Comparison of ENCODE assay signal across 29 cellular contexts in genomic region chr12:124809878-124810277, GRCh38. TPM values are rescaled to one million over a fixed set of nuclear protein-coding genes. Genes with fewer than 3 reads are reported as not detected.
DNase-seq lines count a peak whose midpoint lies in the region; ATAC-seq and TF ChIP-seq lines count a peak whose summit lies in the region.
"Had no signal": no experiment of that assay in that cellular context is flagged by ENCODE, and none has a peak within 500 bp of the region (broad histone marks: within the 10 kb centered on the region; RNA-seq: fewer than 3 reads in every experiment).

No MANE protein-coding gene starts in this region.

- H2BK15ac ChIP-seq in IMR-90 (ENCODE audit: low read depth, low read length) = no peak overlapping the region

- 94% methylated on average over 7 of the region's 8 CpGs; no CpG with 5 or more reads in 1 of the 2 experiments for WGBS in IMR-90 (ENCODE audit: extremely low coverage in 2 of 2, insufficient read length in 1 of 2), 2 experiments

- H3K4me3 ChIP-seq in AG10803 (ENCODE audit: low read length) = no peak overlapping the region
- no peak overlapping the region for H3K4me3 ChIP-seq in IMR-90 (ENCODE audit: insufficient read depth, low read depth, low read length)
- H3K4me3 ChIP-seq in astrocyte of the spinal cord (ENCODE audit: low read depth, low read length) = no peak overlapping the region
- H3K4me3 ChIP-seq: A549, cardiac muscle cell, esophagus squamous epithelium, GM12878, smooth muscle cell had no signal

- no peak overlapping the region for H3K9ac ChIP-seq in IMR-90 (ENCODE audit: low read depth, low read length)

- intact Hi-C loops in IMR-90 (cut with micrococcal nuclease) = no loop called here
- intact Hi-C loops in posterior vena cava (cut with DNase I) = no loop called here

- TF ChIP-seq RAD21 in IMR-90 (IDR thresholded peaks at IDR 0.05; ENCODE audit: low read length) = no peak

- no peak overlapping the region for H2AFZ ChIP-seq in IMR-90 (replicated peaks; ENCODE audit: low read length, poor library complexity)

- no peak overlapping the region for H3K18ac ChIP-seq in IMR-90 (ENCODE audit: low read depth, low read length)

- no peaks in the 10 kb centered on the region for H3K79me1 ChIP-seq in IMR-90 (ENCODE audit: low read depth in 1 of 2, low read length in 2 of 2)

- no peaks in the 10 kb centered on the region for H3K9me3 ChIP-seq in IMR-90 (ENCODE audit: control insufficient read depth, insufficient read depth, low read length)
- H3K9me3 ChIP-seq: A549, Caco-2, esophagus squamous epithelium had no signal

- H3K27me3 ChIP-seq in IMR-90 (ENCODE audit: control insufficient read depth, insufficient read depth, low read length) = no peaks in the 10 kb centered on the region
- H3K27me3 ChIP-seq: cardiac muscle cell, esophagus squamous epithelium had no signal

- H3K9me1 ChIP-seq in IMR-90 (ENCODE audit: insufficient read depth, low read length) = peaks cover 9% of the 10 kb centered on the region

- H2BK20ac ChIP-seq in IMR-90 (ENCODE audit: low read depth, low read length) = no peak overlapping the region

- DNase-seq in AG10803 (ENCODE audit: low read depth) = peak; percentile 57
- peak; percentile 49 for DNase-seq in IMR-90
- peak; percentile 62 for DNase-seq in astrocyte of the spinal cord (ENCODE audit: low read depth, low spot score)
- DNase-seq in iris pigment epithelial cell (ENCODE audit: low read depth) = peak; percentile 36
- DNase-seq in posterior vena cava (ENCODE audit: low spot score) = no peak
- DNase-seq in Ammon's horn (ENCODE audit: low spot score) = no peak
- no peak for DNase-seq in cerebellum (ENCODE audit: low spot score)
- no peak for DNase-seq in stimulated activated CD8-positive, alpha-beta memory T cell treated with anti-CD3 and anti-CD28 coated beads, Interleukin-4, amount 100 ng/mL, for 48 hours
- DNase-seq: activated CD4-positive, alpha-beta T cell treated with anti-CD3 and anti-CD28 coated beads, Interleukin-2, amount 50 U/mL, for 48 hours; activated naive CD4-positive, alpha-beta T cell treated with anti-CD3 and anti-CD28 coated beads for 36 hours; C1 segment of cervical spinal cord; Caco-2; DMS79 treated with DMSO at 0.1 percent for 48 hours; endodermal cell; esophagus squamous epithelium; MM.1S; naive thymus-derived CD8-positive, alpha-beta T cell; NCI-H1417; NCI-H2029 treated with DMSO at 0.1 percent for 48 hours; NCI-H345; NCI-H774; retina; stimulated activated CD4-positive, alpha-beta T cell treated with anti-CD3 and anti-CD28 coated beads, Interleukin-1b, Interleukin-23, amount 100 ng/mL, for 48 hours; T-helper 1 cell; trophoblast cell had no signal

- no peak overlapping the region for H3K14ac ChIP-seq in IMR-90 (replicated peaks; ENCODE audit: low read depth, low read length)

- peaks cover 9% of the 10 kb centered on the region; the same call in 1 of the 2 replicates for H3K36me3 ChIP-seq in IMR-90 (ENCODE audit: control insufficient read depth, insufficient read depth, low read length)
- H3K36me3 ChIP-seq: cardiac muscle cell had no signal

- dilution Hi-C loops in IMR-90 (cut with HindIII; ENCODE audit: low sequenced_read_pairs, unreplicated experiment) = no loop called here

- H2AK5ac ChIP-seq in IMR-90 (ENCODE audit: low read depth, low read length) = no peak overlapping the region

- H4K8ac ChIP-seq in IMR-90 (ENCODE audit: low read depth in 2 of 2, low read length in 2 of 2) = no peak overlapping the region

- BruUV-seq in IMR-90 (replicated peaks; lab: Mats Ljungman, UMichigan) = no TSS peak

- no peak overlapping the region for H3K56ac ChIP-seq in IMR-90 (ENCODE audit: extremely low read depth, insufficient read depth, low read length)

- H4K5ac ChIP-seq in IMR-90 (ENCODE audit: low read depth, low read length) = no peak overlapping the region

- no peak for ATAC-seq in IMR-90 (ENCODE audit: low read depth)
- ATAC-seq: A549; GM12878; naive thymus-derived CD8-positive, alpha-beta T cell had no signal

- no peak overlapping the region for H2BK5ac ChIP-seq in IMR-90 (ENCODE audit: low read depth, low read length, poor library complexity, severe bottlenecking)

- CTCF ChIA-PET in IMR-90 (lab: Yijun Ruan, JAX) = no interaction called here

- POLR2A ChIA-PET in IMR-90 (lab: Charles Lee; ENCODE audit: unreplicated experiment) = no interaction called here

- no peak overlapping the region for H4K91ac ChIP-seq in IMR-90 (ENCODE audit: insufficient read depth, low read depth, low read length)

- H3K4me2 ChIP-seq in IMR-90 (ENCODE audit: low read depth, low read length) = no peak overlapping the region
- H3K4me2 ChIP-seq: A549, smooth muscle cell had no signal

- H3K4me1 ChIP-seq in IMR-90 (ENCODE audit: control insufficient read depth, insufficient read depth, low read length) = no peaks in the 10 kb centered on the region
- H3K4me1 ChIP-seq: A549, Caco-2, esophagus squamous epithelium had no signal

- in situ Hi-C loops in IMR-90 (cut with MboI; ENCODE audit: low sequenced_read_pairs) = no loop called here
- in situ Hi-C loops in astrocyte of the spinal cord (cut with HindIII; ENCODE audit: low sequenced_read_pairs) = no loop called here

- H2BK120ac ChIP-seq in IMR-90 (ENCODE audit: low read depth, low read length) = no peak overlapping the region

- H3K4ac ChIP-seq in IMR-90 (ENCODE audit: low read depth, low read length) = no peak overlapping the region

- TF ChIP-seq CTCF in AG10803 (conservative IDR thresholded peaks at IDR 0.05; ENCODE audit: low read length) = no peak
- no peak for TF ChIP-seq CTCF in IMR-90 (conservative IDR thresholded peaks at IDR 0.05; ENCODE audit: low read depth, low read length)
- no peak for TF ChIP-seq CTCF in astrocyte of the spinal cord (IDR thresholded peaks at IDR 0.05; ENCODE audit: low read depth, low read length)

- H2AK9ac ChIP-seq in IMR-90 (replicated peaks; ENCODE audit: low read depth, low read length, poor library complexity) = no peak overlapping the region

- no peak overlapping the region for H3K23ac ChIP-seq in IMR-90 (ENCODE audit: low read depth, low read length)

- H4K20me1 ChIP-seq in IMR-90 (ENCODE audit: insufficient read depth, low read length) = no peaks in the 10 kb centered on the region

- H3K27ac ChIP-seq in IMR-90 (ENCODE audit: insufficient read depth, low read length) = no peak overlapping the region
- H3K27ac ChIP-seq: A549, cardiac muscle cell, esophagus squamous epithelium had no signal

- TF ChIP-seq POLR2A in IMR-90 (IDR thresholded peaks at IDR 0.05; ENCODE audit: low read depth, low read length) = no peak

TF ChIP-seq in IMR-90, 13 proteins besides CTCF, POLR2A, EP300 and RAD21:
- TF ChIP-seq NFE2L2 (IDR thresholded peaks at IDR 0.05; ENCODE audit: low read depth, low read length) (no peak), RCOR1 (IDR thresholded peaks at IDR 0.05; ENCODE audit: insufficient replicate concordance, low read length) (no peak), CHD1 (IDR thresholded peaks at IDR 0.05; ENCODE audit: low read depth, low read length) (no peak), SMC3 (IDR thresholded peaks at IDR 0.05; ENCODE audit: low read depth, low read length) (no peak), RFX5 (IDR thresholded peaks at IDR 0.05; ENCODE audit: low read depth, low read length) (no peak), MAFK (IDR thresholded peaks at IDR 0.05; ENCODE audit: low read depth, low read length) (no peak), MAZ (IDR thresholded peaks at IDR 0.05; ENCODE audit: borderline replicate concordance, low read depth, low read length) (no peak), MXI1 (IDR thresholded peaks at IDR 0.05; ENCODE audit: borderline replicate concordance, low read depth, low read length) (no peak), ELK1 (IDR thresholded peaks at IDR 0.05; ENCODE audit: borderline replicate concordance, low read depth, low read length) (no peak), FOS (IDR thresholded peaks at IDR 0.05; ENCODE audit: low read depth, low read length) (no peak), BHLHE40 (IDR thresholded peaks at IDR 0.05; ENCODE audit: low read depth, low read length) (no peak), CEBPB (IDR thresholded peaks at IDR 0.05; ENCODE audit: low read depth, low read length) (no peak), USF2 (IDR thresholded peaks at IDR 0.05; ENCODE audit: low read depth, low read length) (no peak)

RNA-seq across cellular contexts. Expression of gene SCARB1, which starts 53.8 kb away (rescaled TPM):
- total RNA-seq in IMR-90 (2012; rRNA removed) (3.0 and 3.6 TPM in 2 replicates), posterior vena cava (10 to 100 TPM; 13.0 to 14.3 TPM), cerebellum (11.4 TPM)
- polyA plus RNA-seq in IMR-90 (2012; rRNA removed) = 24.8 and 27.0 TPM in 2 replicates
- polyA plus RNA-seq in IMR-90 (2012; cell fraction: cytosol; rRNA removed) = 20.5 and 47.8 TPM in 2 replicates
- polyA plus RNA-seq in IMR-90 (2012; cell fraction: nucleus; rRNA removed; ENCODE audit: low replicate concordance) = 36.2 and 109 TPM in 2 replicates

Comparison
In these comparisons a context has a peak if more than half of its experiments do, and no peak if none do; other contexts are left out.
1. DNase-seq: peak in AG10803 (single experiment), IMR-90 (single experiment), astrocyte of the spinal cord (single experiment) and iris pigment epithelial cell (single experiment); none in posterior vena cava (single experiment), Ammon's horn (single experiment), cerebellum (single experiment) and stimulated activated CD8-positive, alpha-beta memory T cell treated with anti-CD3 and anti-CD28 coated beads, Interleukin-4, amount 100 ng/mL, for 48 hours (single experiment).